9 cellular contexts compared by ENCODE assay signal in the genomic region with DNA sequence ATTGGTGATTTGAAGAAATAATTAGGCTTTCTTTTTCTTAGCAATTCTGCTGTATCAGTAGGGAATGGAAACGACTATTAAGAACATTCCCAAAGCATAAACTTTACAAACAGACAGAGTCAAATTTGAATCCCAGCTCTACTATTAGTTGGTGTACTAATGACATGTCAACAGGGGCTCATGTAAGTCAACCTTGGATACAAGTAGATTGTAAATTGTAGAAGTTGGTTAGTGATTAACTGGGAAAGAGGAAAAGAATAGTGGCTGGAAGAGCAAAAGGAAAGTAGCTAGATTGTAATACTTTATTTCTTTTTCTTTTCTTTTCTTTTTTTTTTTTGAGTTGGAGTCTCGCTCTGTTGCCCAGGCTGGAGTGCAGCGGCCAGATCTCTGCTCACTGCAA. TPM values are rescaled to one million over a fixed set of nuclear protein-coding genes. Genes with fewer than 3 reads are reported as not detected.
"Had no signal": no experiment of that assay in that cellular context is flagged by ENCODE, and none has a peak within 500 bp of the region (broad histone marks: within the 10 kb centered on the region; RNA-seq: fewer than 3 reads in every experiment).

No MANE protein-coding gene starts in this region.

- H3K27ac ChIP-seq: HL-60 had no signal

- H3K27me3 Mint-ChIP-seq: IgD-negative memory B cell had no signal

- ATAC-seq: K562 had no signal

- H3K4me1 Mint-ChIP-seq: IgD-negative memory B cell had no signal

- FAIRE-seq: HTR-8/SVneo, K562 had no signal

- DNase-seq: IMR-90, KBM-7, KG1 had no signal

- H3K27ac Mint-ChIP-seq: IgD-negative memory B cell had no signal

- H3K4me3 Mint-ChIP-seq: IgD-negative memory B cell had no signal

- H3K36me3 Mint-ChIP-seq: IgD-negative memory B cell had no signal

- H3K4me3 ChIP-seq: K562 had no signal

RNA-seq across cellular contexts. Expression of a gene that starts 38.6 kb away (rescaled TPM):
- total RNA-seq: HT-29, HT1080, IMR-90 had no signal
- polyA plus RNA-seq: IgD-negative memory B cell, K562 had no signal

RNA-seq across cellular contexts. Expression of a gene that starts 59.7 kb away (rescaled TPM):
- total RNA-seq: HT-29, HT1080, IMR-90, K562 had no signal
- polyA plus RNA-seq: IgD-negative memory B cell, IMR-90 had no signal
